In the genomic region with DNA sequence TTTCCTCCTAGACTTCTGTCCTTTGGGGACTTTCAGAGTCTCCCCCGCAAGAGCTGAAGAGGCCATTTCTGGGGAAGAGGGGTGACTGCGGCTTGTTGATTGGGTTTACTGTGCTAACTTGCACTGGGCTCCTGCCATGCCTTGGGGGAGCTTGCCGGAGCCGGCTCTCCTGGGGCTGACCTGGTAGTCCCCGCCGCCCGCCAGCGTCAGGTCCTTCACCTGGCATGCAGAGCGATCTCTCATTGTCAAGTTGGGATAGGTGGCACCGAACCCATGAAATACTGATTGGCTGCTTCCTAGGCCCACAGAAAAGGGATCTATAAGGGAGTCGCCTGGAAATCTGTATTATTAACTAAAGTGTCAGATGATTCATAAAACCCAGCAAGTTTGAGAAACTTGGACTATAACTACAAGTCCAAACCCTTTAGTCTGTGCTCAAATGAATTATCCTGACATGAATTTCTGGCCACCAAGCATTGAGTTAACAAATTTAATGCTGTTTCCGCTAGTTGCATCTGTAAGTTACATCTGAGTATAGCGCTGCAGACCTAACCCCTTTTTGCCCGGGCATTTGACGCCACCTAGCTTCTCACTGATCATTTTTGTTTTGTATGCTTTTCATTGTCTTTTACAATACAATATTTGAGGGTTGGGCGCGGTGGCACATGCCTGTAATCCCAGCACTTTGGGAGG, we compare ENCODE assay signal across 8 cellular contexts. TPM values are rescaled to one million over a fixed set of nuclear protein-coding genes. Genes with fewer than 3 reads are reported as not detected.
DNase-seq lines count a peak whose midpoint lies in the region; ATAC-seq, FAIRE-seq and TF ChIP-seq lines count a peak whose summit lies in the region.

No MANE protein-coding gene starts in this region.

- FAIRE-seq in D721Med (lab: Jason Lieb, UNC), result no peak

- H3K4me1 ChIP-seq in HUES6 (ENCODE audit: control insufficient read depth, insufficient read depth, low read length), result peaks cover 10% of the 10 kb centered on the region; the same call in 1 of the 2 replicates

- peak overlapping the region; percentile 91 for H3K4me3 ChIP-seq in HUES6 (ENCODE audit: low read depth, low read length)

- DNase-seq in D721Med (ENCODE audit: insufficient read length, low spot score) (no peak), OCI-M2 (lab: John Stamatoyannopoulos, UW; ENCODE audit: unreplicated experiment) (peak; percentile 60), activated gamma-delta T cell treated with Interleukin-2 at 50 U/mL for 16 hours (peak; percentile 52), glutamatergic neuron (peak; percentile 44), pons (ENCODE audit: low spot score) (peak; percentile 45)

- TF ChIP-seq CTCF in D721Med (IDR thresholded peaks at IDR 0.05; ENCODE audit: insufficient read depth, missing control alignments), result peak; percentile 51
- no peak for TF ChIP-seq CTCF in glutamatergic neuron (IDR thresholded peaks at IDR 0.05; ENCODE audit: partially characterized antibody, unreplicated experiment)

- peak overlapping the region; percentile 74; the same call in 1 of the 2 replicates for H3K27ac ChIP-seq in HUES6 (ENCODE audit: low read depth, low read length)

- no peaks in the 10 kb centered on the region for H3K36me3 Mint-ChIP-seq in glutamatergic neuron (ENCODE audit: unreplicated experiment)

- H3K27me3 Mint-ChIP-seq in glutamatergic neuron (ENCODE audit: unreplicated experiment), result peaks cover under 1% of the 10 kb centered on the region

- ATAC-seq in GM21423 (IDR thresholded peaks at IDR 0.05; ENCODE audit: unreplicated experiment), result peak; percentile 23
- no peak for ATAC-seq in HG03469 (IDR thresholded peaks at IDR 0.05; ENCODE audit: unreplicated experiment)

- H3K9me3 Mint-ChIP-seq in glutamatergic neuron (ENCODE audit: unreplicated experiment), result peaks cover 5% of the 10 kb centered on the region

- no peaks in the 10 kb centered on the region for H3K9me3 ChIP-seq in HUES6 (ENCODE audit: control insufficient read depth, insufficient read depth, low read depth, low read length)

- peaks cover 5% of the 10 kb centered on the region for H3K4me1 Mint-ChIP-seq in glutamatergic neuron (ENCODE audit: low read depth, unreplicated experiment)

- no peaks in the 10 kb centered on the region; the same call in 1 of the 2 replicates for H3K27me3 ChIP-seq in HUES6 (ENCODE audit: control insufficient read depth, insufficient read depth, low read length)

- no peaks in the 10 kb centered on the region for H3K36me3 ChIP-seq in HUES6 (ENCODE audit: control insufficient read depth, insufficient read depth, low read length)

- H3K9ac ChIP-seq in HUES6 (ENCODE audit: low read length), result peak overlapping the region; percentile 98

- H3K4me3 Mint-ChIP-seq in glutamatergic neuron (ENCODE audit: unreplicated experiment), result peak overlapping the region; percentile 92

- peak overlapping the region; percentile 59 for H3K27ac Mint-ChIP-seq in glutamatergic neuron (ENCODE audit: unreplicated experiment)

RNA-seq across cellular contexts. Expression of a gene that starts 0.6 kb away (rescaled TPM):
- 33.6 TPM for total RNA-seq in glutamatergic neuron (ENCODE audit: unreplicated experiment)

RNA-seq across cellular contexts. Expression of a gene that starts 7.1 kb away (rescaled TPM):
- total RNA-seq in glutamatergic neuron (ENCODE audit: unreplicated experiment), result 21.2 TPM

RNA-seq across cellular contexts. Expression of a gene that starts 15.1 kb away (rescaled TPM):
- total RNA-seq in glutamatergic neuron (ENCODE audit: unreplicated experiment), result 15.5 TPM
